Comparison of ENCODE assay signal across 9 cellular contexts in genomic region chr15:33242669-33243191, GRCh38. TPM values are rescaled to one million over a fixed set of nuclear protein-coding genes. Genes with fewer than 3 reads are reported as not detected.
DNase-seq lines count a peak whose midpoint lies in the region; ATAC-seq, FAIRE-seq and TF ChIP-seq lines count a peak whose summit lies in the region.
"Had no signal": no experiment of that assay in that cellular context is flagged by ENCODE, and none has a peak within 500 bp of the region (broad histone marks: within the 10 kb centered on the region; RNA-seq: fewer than 3 reads in every experiment).

No MANE protein-coding gene starts in this region.

- no peak for DNase-seq in activated T-cell treated with anti-CD3 and anti-CD28 coated beads, Interleukin-2, amount 50 U/mL, for 24 hours
- DNase-seq in activated T-cell treated with anti-CD3 and anti-CD28 coated beads, Interleukin-2, amount 50 U/mL, for 48 hours = no peak
- DNase-seq in RCC 7860 (ENCODE audit: low spot score) = peak; percentile 95
- DNase-seq in fibroblast of pulmonary artery (ENCODE audit: low read depth) = peak; percentile 10
- DNase-seq in upper lobe of left lung = no peak
- no peak for DNase-seq in LoVo (ENCODE audit: low spot score)
- DNase-seq: activated naive CD8-positive, alpha-beta T cell treated with anti-CD3 and anti-CD28 coated beads, Interleukin-2, amount 10 ng/mL, durations not matched to agents 7 days and 5 days had no signal

- H3K9me3 ChIP-seq in upper lobe of left lung = no peaks in the 10 kb centered on the region

- H3K4me1 ChIP-seq in upper lobe of left lung = no peaks in the 10 kb centered on the region

- no peak for TF ChIP-seq EP300 in upper lobe of left lung (IDR thresholded peaks at IDR 0.05)

- H3K27ac Mint-ChIP-seq in activated T-cell treated with anti-CD3 and anti-CD28 coated beads, Interleukin-2, amount 50 U/mL, for 24 hours = peak overlapping the region; percentile 16
- H3K27ac Mint-ChIP-seq: activated naive CD8-positive, alpha-beta T cell treated with anti-CD3 and anti-CD28 coated beads, Interleukin-2, amount 10 ng/mL, durations not matched to agents 7 days and 5 days had no signal

- peaks cover 20% of the 10 kb centered on the region for H3K4me1 Mint-ChIP-seq in activated T-cell treated with anti-CD3 and anti-CD28 coated beads, Interleukin-2, amount 50 U/mL, for 24 hours (ENCODE audit: low read depth)
- H3K4me1 Mint-ChIP-seq: activated naive CD8-positive, alpha-beta T cell treated with anti-CD3 and anti-CD28 coated beads, Interleukin-2, amount 10 ng/mL, durations not matched to agents 7 days and 5 days had no signal

- no peaks in the 10 kb centered on the region for H3K27me3 ChIP-seq in upper lobe of left lung

- no peak overlapping the region for H3K4me3 ChIP-seq in fibroblast of pulmonary artery (replicated peaks; ENCODE audit: low read depth, low read length)
- H3K4me3 ChIP-seq in upper lobe of left lung = no peak overlapping the region

- ATAC-seq in upper lobe of left lung (ENCODE audit: low FRiP score in 2 of 2) (no peak), HG03025 (IDR thresholded peaks at IDR 0.05; ENCODE audit: low FRiP score, unreplicated experiment) (no peak), HG03175 (IDR thresholded peaks at IDR 0.05; ENCODE audit: unreplicated experiment) (no peak)

- H3K36me3 ChIP-seq in upper lobe of left lung = no peaks in the 10 kb centered on the region

- WGBS in upper lobe of left lung, 2 donors = 78 to 80% methylated on average over 5 of the region's 5 CpGs

- TF ChIP-seq POLR2A in upper lobe of left lung (IDR thresholded peaks at IDR 0.05) = no peak

- no peak overlapping the region for H3K27ac ChIP-seq in upper lobe of left lung

- H3K27me3 Mint-ChIP-seq in activated T-cell treated with anti-CD3 and anti-CD28 coated beads, Interleukin-2, amount 50 U/mL, for 24 hours = no peaks in the 10 kb centered on the region

- no peak overlapping the region for H3K4me3 Mint-ChIP-seq in activated T-cell treated with anti-CD3 and anti-CD28 coated beads, Interleukin-2, amount 50 U/mL, for 24 hours
- H3K4me3 Mint-ChIP-seq: activated naive CD8-positive, alpha-beta T cell treated with anti-CD3 and anti-CD28 coated beads, Interleukin-2, amount 10 ng/mL, durations not matched to agents 7 days and 5 days had no signal

- TF ChIP-seq CTCF in fibroblast of pulmonary artery (IDR thresholded peaks at IDR 0.05; ENCODE audit: low read length, missing control alignments) (peak; percentile 42), upper lobe of left lung (IDR thresholded peaks at IDR 0.05) (peak in 4 of 6 experiments; percentile 21 to 47 (median 32))

- no peaks in the 10 kb centered on the region for H3K36me3 Mint-ChIP-seq in activated T-cell treated with anti-CD3 and anti-CD28 coated beads, Interleukin-2, amount 50 U/mL, for 24 hours (ENCODE audit: low read depth)
- H3K36me3 Mint-ChIP-seq: activated naive CD8-positive, alpha-beta T cell treated with anti-CD3 and anti-CD28 coated beads, Interleukin-2, amount 10 ng/mL, durations not matched to agents 7 days and 5 days had no signal

- FAIRE-seq in RCC 7860 (lab: Jason Lieb, UNC) = peak; percentile 94

- H3K9me3 Mint-ChIP-seq in activated T-cell treated with anti-CD3 and anti-CD28 coated beads, Interleukin-2, amount 50 U/mL, for 24 hours = no peaks in the 10 kb centered on the region
- H3K9me3 Mint-ChIP-seq: activated naive CD8-positive, alpha-beta T cell treated with anti-CD3 and anti-CD28 coated beads, Interleukin-2, amount 10 ng/mL, durations not matched to agents 7 days and 5 days had no signal

RNA-seq across cellular contexts. Expression of gene FMN1, which starts 48.2 kb away (rescaled TPM):
- 100 to 1,000 TPM in 1 of 6 donors, 10 to 100 TPM in 5; 20.2 to 176 (median 53.8) TPM for total RNA-seq in upper lobe of left lung

Comparison
In these comparisons a context has a peak if more than half of its experiments do, and no peak if none do; other contexts are left out.
1. DNase-seq: peak in RCC 7860 (single experiment) and fibroblast of pulmonary artery (single experiment); none in activated T-cell treated with anti-CD3 and anti-CD28 coated beads, Interleukin-2, amount 50 U/mL, for 24 hours (single experiment), activated T-cell treated with anti-CD3 and anti-CD28 coated beads, Interleukin-2, amount 50 U/mL, for 48 hours (0 of 2), upper lobe of left lung (0 of 2) and LoVo (single experiment).